8 cellular contexts compared by ENCODE assay signal in genomic region chr6:110537208-110538123, GRCh38.
DNase-seq lines count a peak whose midpoint lies in the region; ATAC-seq and TF ChIP-seq lines count a peak whose summit lies in the region.

No MANE protein-coding gene starts in this region.

- peak; percentile 48 for ATAC-seq in HG03060 (IDR thresholded peaks at IDR 0.05; ENCODE audit: low read depth, unreplicated experiment)
- ATAC-seq in activated CD8-positive, alpha-beta T cell treated with anti-CD3 and anti-CD28 coated beads for 36 hours = peak; percentile 87
- no peak for ATAC-seq in GM21717 (IDR thresholded peaks at IDR 0.05; ENCODE audit: unreplicated experiment)

- H3K9me3 ChIP-seq in hepatocyte (ENCODE audit: low read depth) = no peaks in the 10 kb centered on the region

- H4K20me1 ChIP-seq in hepatocyte (ENCODE audit: insufficient read depth, poor library complexity, severe bottlenecking) = no peaks in the 10 kb centered on the region

- peak overlapping the region; percentile 92 for H3K27ac ChIP-seq in hepatocyte

- H3K36me3 Mint-ChIP-seq in activated CD8-positive, alpha-beta T cell treated with anti-CD3 and anti-CD28 coated beads for 36 hours (ENCODE audit: low read depth) = no peaks in the 10 kb centered on the region
- no peaks in the 10 kb centered on the region for H3K36me3 Mint-ChIP-seq in type B pancreatic cell

- H3K9me3 Mint-ChIP-seq in activated CD8-positive, alpha-beta T cell treated with anti-CD3 and anti-CD28 coated beads for 36 hours = peaks cover 8% of the 10 kb centered on the region
- peaks cover 13% of the 10 kb centered on the region for H3K9me3 Mint-ChIP-seq in type B pancreatic cell

- CTCF ChIA-PET in activated CD8-positive, alpha-beta T cell treated with anti-CD3 and anti-CD28 coated beads for 36 hours (lab: Charles Lee) = interaction anchor here (0.9 to 3.4 kb wide), 5 partner anchors 9 to 722 kb away, joined by 3 to 25 read pairs (median 3); a partner anchor contains a TSS

- no peaks in the 10 kb centered on the region for H3K27me3 ChIP-seq in hepatocyte

- H3K79me2 ChIP-seq in hepatocyte = no peaks in the 10 kb centered on the region

- peak; percentile 61 for DNase-seq in AG08396 (ENCODE audit: low spot score)
- no peak for DNase-seq in activated CD8-positive, alpha-beta T cell treated with anti-CD3 and anti-CD28 coated beads for 36 hours
- peak; percentile 67 for DNase-seq in hepatocyte (ENCODE audit: low spot score)
- no peak for DNase-seq in type B pancreatic cell (ENCODE audit: extremely low spot score, unreplicated experiment)
- no peak for DNase-seq in G401 (ENCODE audit: low spot score)
- no peak for DNase-seq in effector CD4-positive, alpha-beta T cell

- no peak overlapping the region for H3K4me3 ChIP-seq in hepatocyte

- peaks cover 24% of the 10 kb centered on the region for H3K4me1 ChIP-seq in hepatocyte (ENCODE audit: insufficient read depth)

- H3K4me1 Mint-ChIP-seq in activated CD8-positive, alpha-beta T cell treated with anti-CD3 and anti-CD28 coated beads for 36 hours (ENCODE audit: low read depth) = peaks cover 35% of the 10 kb centered on the region
- H3K4me1 Mint-ChIP-seq in type B pancreatic cell (ENCODE audit: unreplicated experiment) = peaks cover 19% of the 10 kb centered on the region

- peak overlapping the region; percentile 31 for H3K27ac Mint-ChIP-seq in activated CD8-positive, alpha-beta T cell treated with anti-CD3 and anti-CD28 coated beads for 36 hours
- peak overlapping the region; percentile 54 for H3K27ac Mint-ChIP-seq in type B pancreatic cell

- H2AFZ ChIP-seq in hepatocyte = peak overlapping the region; percentile 18

- H3K9me2 ChIP-seq in hepatocyte (replicated peaks; ENCODE audit: insufficient read depth) = no peaks in the 10 kb centered on the region

- no peak for TF ChIP-seq CTCF in activated CD8-positive, alpha-beta T cell treated with anti-CD3 and anti-CD28 coated beads for 36 hours (IDR thresholded peaks at IDR 0.05)
- no peak for TF ChIP-seq CTCF in hepatocyte (IDR thresholded peaks at IDR 0.05; ENCODE audit: poor library complexity)
- no peak for TF ChIP-seq CTCF in type B pancreatic cell (conservative IDR thresholded peaks at IDR 0.05)

- in situ Hi-C loops in G401 (cut with HindIII; ENCODE audit: low sequenced_read_pairs) = loop anchor here (10.0 kb wide), 1 partner anchor 987 kb away; no protein-coding TSS in a partner anchor

- H3K4me3 Mint-ChIP-seq in activated CD8-positive, alpha-beta T cell treated with anti-CD3 and anti-CD28 coated beads for 36 hours = no peak overlapping the region
- no peak overlapping the region for H3K4me3 Mint-ChIP-seq in type B pancreatic cell

- POLR2A ChIA-PET in activated CD8-positive, alpha-beta T cell treated with anti-CD3 and anti-CD28 coated beads for 36 hours (lab: Charles Lee) = interaction anchor here (1.0 to 2.3 kb wide), 4 partner anchors 20 to 407 kb away, joined by 3 to 6 read pairs (median 4); partner anchors contain the start of gene AMD1

- WGBS in hepatocyte (ENCODE audit: low lambda C conversion rate, missing lambda C conversion rate) = 61% methylated on average over 8 of the region's 8 CpGs

- no peaks in the 10 kb centered on the region for H3K36me3 ChIP-seq in hepatocyte (replicated peaks; ENCODE audit: insufficient read depth, low read depth)

- peaks cover 2% of the 10 kb centered on the region for H3K27me3 Mint-ChIP-seq in activated CD8-positive, alpha-beta T cell treated with anti-CD3 and anti-CD28 coated beads for 36 hours
- no peaks in the 10 kb centered on the region for H3K27me3 Mint-ChIP-seq in type B pancreatic cell

- intact Hi-C loops in activated CD8-positive, alpha-beta T cell treated with anti-CD3 and anti-CD28 coated beads for 36 hours (cut with micrococcal nuclease) = no loop called here

- H3K4me2 ChIP-seq in hepatocyte = peak overlapping the region; percentile 32

Comparison
In these comparisons a context has a peak if more than half of its experiments do, and no peak if none do; other contexts are left out.
1. DNase-seq: peak in AG08396 (single experiment) and hepatocyte (single experiment); none in activated CD8-positive, alpha-beta T cell treated with anti-CD3 and anti-CD28 coated beads for 36 hours (single experiment), type B pancreatic cell (single experiment), G401 (single experiment) and effector CD4-positive, alpha-beta T cell (single experiment).